ENCODE assay signal across 8 cellular contexts in genomic region chr11:130427581-130428211, GRCh38. TPM values are rescaled to one million over a fixed set of nuclear protein-coding genes. Genes with fewer than 3 reads are reported as not detected.
DNase-seq lines count a peak whose midpoint lies in the region; ATAC-seq and TF ChIP-seq lines count a peak whose summit lies in the region.

No MANE protein-coding gene starts in this region.

- H3K4me3 ChIP-seq in colonic mucosa (peak overlapping the region; percentile 33), mesodermal cell (ENCODE audit: extremely low read depth, insufficient read depth, low read length, poor library complexity, severe bottlenecking) (peak overlapping the region; percentile 25), uterus (peak overlapping the region; percentile 25 to 49)

- no peaks in the 10 kb centered on the region for H3K9me3 Mint-ChIP-seq in activated naive CD8-positive, alpha-beta T cell treated with anti-CD3 and anti-CD28 coated beads for 36 hours
- H3K9me3 Mint-ChIP-seq in activated naive CD8-positive, alpha-beta T cell treated with anti-CD3 and anti-CD28 coated beads, Interleukin-2, amount 50 U/mL, for 24 hours, result no peaks in the 10 kb centered on the region

- peak; percentile 17 for DNase-seq in activated naive CD8-positive, alpha-beta T cell treated with anti-CD3 and anti-CD28 coated beads for 36 hours
- no peak for DNase-seq in activated naive CD8-positive, alpha-beta T cell treated with anti-CD3 and anti-CD28 coated beads, Interleukin-2, amount 50 U/mL, for 24 hours
- no peak for DNase-seq in colonic mucosa
- peak; percentile 35 for DNase-seq in uterus
- no peak for DNase-seq in RKO (ENCODE audit: low spot score)
- DNase-seq in SKM-1 treated with dmso at 0.1 percent for 144 hours (lab: John Stamatoyannopoulos, UW; ENCODE audit: unreplicated experiment), result no peak

- TF ChIP-seq POLR2A in uterus (IDR thresholded peaks at IDR 0.05), result peak in 1 of 2 donors; percentile 8

- H3K36me3 Mint-ChIP-seq in activated naive CD8-positive, alpha-beta T cell treated with anti-CD3 and anti-CD28 coated beads for 36 hours, result peaks cover 2% of the 10 kb centered on the region
- no peaks in the 10 kb centered on the region for H3K36me3 Mint-ChIP-seq in activated naive CD8-positive, alpha-beta T cell treated with anti-CD3 and anti-CD28 coated beads, Interleukin-2, amount 50 U/mL, for 24 hours (ENCODE audit: low read depth)

- H3K4me1 ChIP-seq in colonic mucosa (no peaks in the 10 kb centered on the region), mesodermal cell (ENCODE audit: control insufficient read depth, insufficient read depth, low read length, poor library complexity, severe bottlenecking) (peaks cover 4% of the 10 kb centered on the region), uterus (no peaks in the 10 kb centered on the region)

- no peak overlapping the region for H3K4me3 Mint-ChIP-seq in activated naive CD8-positive, alpha-beta T cell treated with anti-CD3 and anti-CD28 coated beads for 36 hours
- no peak overlapping the region for H3K4me3 Mint-ChIP-seq in activated naive CD8-positive, alpha-beta T cell treated with anti-CD3 and anti-CD28 coated beads, Interleukin-2, amount 50 U/mL, for 24 hours

- no peak for TF ChIP-seq CTCF in colonic mucosa (IDR thresholded peaks at IDR 0.05)
- TF ChIP-seq CTCF in uterus (IDR thresholded peaks at IDR 0.05), result peak; percentile 24 to 34 (median 30)

- H3K9me3 ChIP-seq in colonic mucosa (no peaks in the 10 kb centered on the region), mesodermal cell (ENCODE audit: control insufficient read depth, low read length) (no peaks in the 10 kb centered on the region), uterus (no peaks in the 10 kb centered on the region)

- 1 to 2% methylated on average over 37 to 61 of the region's 72 CpGs for WGBS in mesodermal cell (ENCODE audit: insufficient coverage in 2 of 2), 2 experiments

- H3K27ac ChIP-seq in colonic mucosa (no peak overlapping the region), mesodermal cell (ENCODE audit: low read depth, low read length, severe bottlenecking) (no peak overlapping the region), uterus (no peak overlapping the region)

- intact Hi-C loops in colonic mucosa (cut with DNase I) (loop anchor here (5.0 kb wide), 1 partner anchor 215 kb away; no protein-coding TSS in a partner anchor), uterus (cut with DNase I; ENCODE audit: low total_unique reads) (no loop called here)

- H3K36me3 ChIP-seq in colonic mucosa (no peaks in the 10 kb centered on the region), mesodermal cell (ENCODE audit: control insufficient read depth, insufficient read depth, low read length) (no peaks in the 10 kb centered on the region), uterus (no peaks in the 10 kb centered on the region)

- H3K27me3 ChIP-seq in colonic mucosa, result peaks cover 38% of the 10 kb centered on the region
- no peaks in the 10 kb centered on the region for H3K27me3 ChIP-seq in uterus

- no peak for ATAC-seq in activated naive CD8-positive, alpha-beta T cell treated with anti-CD3 and anti-CD28 coated beads, Interleukin-2, amount 50 U/mL, for 24 hours
- ATAC-seq in HG02885 (IDR thresholded peaks at IDR 0.05; ENCODE audit: poor library complexity, unreplicated experiment), result no peak

- H3K27me3 Mint-ChIP-seq in activated naive CD8-positive, alpha-beta T cell treated with anti-CD3 and anti-CD28 coated beads for 36 hours, result peaks cover 63% of the 10 kb centered on the region
- H3K27me3 Mint-ChIP-seq in activated naive CD8-positive, alpha-beta T cell treated with anti-CD3 and anti-CD28 coated beads, Interleukin-2, amount 50 U/mL, for 24 hours, result peaks cover 58% of the 10 kb centered on the region

- peak overlapping the region in 1 of 2 donors; percentile 24 for H3K9ac ChIP-seq in colonic mucosa (ENCODE audit: low read depth in 2 of 2, low read length in 2 of 2)

- H3K4me1 Mint-ChIP-seq in activated naive CD8-positive, alpha-beta T cell treated with anti-CD3 and anti-CD28 coated beads for 36 hours, result peaks cover 5% of the 10 kb centered on the region
- H3K4me1 Mint-ChIP-seq in activated naive CD8-positive, alpha-beta T cell treated with anti-CD3 and anti-CD28 coated beads, Interleukin-2, amount 50 U/mL, for 24 hours, result peaks cover 7% of the 10 kb centered on the region

- H3K27ac Mint-ChIP-seq in activated naive CD8-positive, alpha-beta T cell treated with anti-CD3 and anti-CD28 coated beads for 36 hours, result no peak overlapping the region
- no peak overlapping the region for H3K27ac Mint-ChIP-seq in activated naive CD8-positive, alpha-beta T cell treated with anti-CD3 and anti-CD28 coated beads, Interleukin-2, amount 50 U/mL, for 24 hours

RNA-seq across cellular contexts. Expression of gene ADAMTS8, which starts 0.7 kb away (rescaled TPM):
- not detected for total RNA-seq in activated naive CD8-positive, alpha-beta T cell treated with anti-CD3 and anti-CD28 coated beads for 36 hours
- total RNA-seq in colonic mucosa (10 to 100 TPM in 1 of 2 donors, under 1 TPM in 1; 0.42 to 12.2 TPM), uterus (1 to 10 TPM; 1.2 to 7.3 (median 4.6) TPM)
- 0.18 TPM for polyA plus RNA-seq in mesodermal cell (2013, experiment 1 of 2)
- not detected for polyA plus RNA-seq in mesodermal cell (2013, experiment 2 of 2)

RNA-seq across cellular contexts. Expression of gene ADAMTS15, which starts 20.7 kb away (rescaled TPM):
- total RNA-seq in activated naive CD8-positive, alpha-beta T cell treated with anti-CD3 and anti-CD28 coated beads for 36 hours, result not detected
- total RNA-seq in colonic mucosa (1 to 10 TPM; 4.0 to 9.9 TPM), uterus (10 to 100 TPM in 1 of 4 donors, 1 to 10 TPM in 3; 2.0 to 16.6 (median 6.1) TPM)
- polyA plus RNA-seq in mesodermal cell (2013, experiment 1 of 2), result 4.4 TPM
- 4.1 TPM for polyA plus RNA-seq in mesodermal cell (2013, experiment 2 of 2)

Comparison
In these comparisons a context has a peak if more than half of its experiments do, and no peak if none do; other contexts are left out.
1. DNase-seq: peak in activated naive CD8-positive, alpha-beta T cell treated with anti-CD3 and anti-CD28 coated beads for 36 hours (single experiment) and uterus (2 of 2); none in activated naive CD8-positive, alpha-beta T cell treated with anti-CD3 and anti-CD28 coated beads, Interleukin-2, amount 50 U/mL, for 24 hours (single experiment), colonic mucosa (single experiment), RKO (single experiment) and SKM-1 treated with dmso at 0.1 percent for 144 hours (single experiment).
2. Peak in every context shown above with its lines, with median percentiles within 50 percentile points of each other: H3K4me3 ChIP-seq.